Comparison of ENCODE assay signal across 19 cellular contexts in the genomic region with DNA sequence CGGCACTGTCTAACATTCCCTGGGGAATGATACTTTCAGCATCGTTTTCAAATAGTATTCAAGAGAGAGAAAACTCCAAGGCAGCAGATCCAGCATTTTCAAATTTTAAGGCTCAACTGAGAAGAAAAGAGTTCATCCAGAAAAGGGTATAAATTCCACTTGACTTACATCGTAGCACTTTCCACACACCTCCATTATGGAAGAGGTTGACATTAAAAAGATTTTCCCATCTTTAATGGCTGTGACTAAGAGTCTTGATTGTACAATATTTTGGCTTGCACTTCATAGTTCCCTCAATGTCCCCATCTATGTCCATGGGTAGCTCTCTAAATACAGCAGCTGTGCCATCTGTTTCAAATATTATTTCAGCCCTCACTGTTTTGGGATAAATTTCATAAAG.
DNase-seq lines count a peak whose midpoint lies in the region; TF ChIP-seq lines count a peak whose summit lies in the region.
"Had no signal": no experiment of that assay in that cellular context is flagged by ENCODE, and none has a peak within 500 bp of the region (broad histone marks: within the 10 kb centered on the region; RNA-seq: fewer than 3 reads in every experiment).

No MANE protein-coding gene starts in this region.

- intact Hi-C loops in A673 (cut with micrococcal nuclease; ENCODE audit: unreplicated experiment) = no loop called here
- intact Hi-C loops in PC-9 (cut with micrococcal nuclease; ENCODE audit: unreplicated experiment) = loop anchor here (5.0 kb wide), 1 partner anchor 60 kb away; no protein-coding TSS in a partner anchor
- intact Hi-C loops in colonic mucosa (cut with DNase I) = no loop called here

- no peaks in the 10 kb centered on the region for H3K36me3 ChIP-seq in A673 (ENCODE audit: insufficient read depth, low read length, poor library complexity, severe bottlenecking)
- H3K36me3 ChIP-seq in HEK293 (ENCODE audit: control insufficient read depth in 2 of 2, insufficient read depth in 1 of 2, low read length in 2 of 2) = no peaks in the 10 kb centered on the region
- no peaks in the 10 kb centered on the region for H3K36me3 ChIP-seq in PC-9 (ENCODE audit: low read depth)
- H3K36me3 ChIP-seq in neural progenitor cell = no peaks in the 10 kb centered on the region
- no peaks in the 10 kb centered on the region for H3K36me3 ChIP-seq in MM.1S (replicated peaks; ENCODE audit: insufficient read depth, low read length)
- H3K36me3 ChIP-seq in colonic mucosa = no peaks in the 10 kb centered on the region

- H3K36me3 Mint-ChIP-seq in neural progenitor cell = no peaks in the 10 kb centered on the region
- H3K36me3 Mint-ChIP-seq: CD4-positive, alpha-beta memory T cell had no signal

- POLR2A ChIA-PET in A673 (lab: Charles Lee; ENCODE audit: low non-redundant PET) = no interaction called here
- POLR2A ChIA-PET in HEK293 (lab: Yijun Ruan, JAX) = no interaction called here
- POLR2A ChIA-PET in PC-9 (lab: Charles Lee; ENCODE audit: unreplicated experiment) = no interaction called here

- no peaks in the 10 kb centered on the region for H3K27me3 Mint-ChIP-seq in neural progenitor cell (ENCODE audit: insufficient read depth, low read depth)

- H3K4me1 ChIP-seq in A673 (ENCODE audit: insufficient read depth, low read length, poor library complexity, severe bottlenecking) = no peaks in the 10 kb centered on the region
- H3K4me1 ChIP-seq in HEK293 (ENCODE audit: control insufficient read depth, insufficient read depth, low read length) = 0 out of 2 replicates have a peak, but pooled peaks cover 5% of the 10 kb centered on the region
- peaks cover 40% of the 10 kb centered on the region for H3K4me1 ChIP-seq in PC-9 (replicated peaks; ENCODE audit: insufficient read depth)
- peaks cover 10% of the 10 kb centered on the region for H3K4me1 ChIP-seq in neural progenitor cell
- H3K4me1 ChIP-seq in MM.1S (ENCODE audit: low read length) = peaks cover 4% of the 10 kb centered on the region; the same call in 1 of the 2 replicates
- H3K4me1 ChIP-seq in colonic mucosa = no peaks in the 10 kb centered on the region
- H3K4me1 ChIP-seq: A549 had no signal

- CTCF ChIA-PET in A673 (lab: Charles Lee) = no interaction called here
- CTCF ChIA-PET in HEK293 (lab: Yijun Ruan, JAX) = interaction anchor here (0.7 kb wide), 1 partner anchor 416 kb away, joined by 3 read pairs; no protein-coding TSS in a partner anchor
- CTCF ChIA-PET in PC-9 (lab: Charles Lee) = no interaction called here

- H3K9me3 ChIP-seq in A673 (ENCODE audit: low read depth, low read length, poor library complexity, severe bottlenecking) = no peaks in the 10 kb centered on the region
- no peaks in the 10 kb centered on the region for H3K9me3 ChIP-seq in HEK293 (ENCODE audit: control insufficient read depth, insufficient read depth, low read depth, low read length)
- peaks cover 21% of the 10 kb centered on the region; the same call in 1 of the 2 replicates for H3K9me3 ChIP-seq in PC-9 (ENCODE audit: insufficient read depth, low read depth)
- no peaks in the 10 kb centered on the region for H3K9me3 ChIP-seq in neural progenitor cell (ENCODE audit: low read depth)
- no peaks in the 10 kb centered on the region for H3K9me3 ChIP-seq in MM.1S (replicated peaks; ENCODE audit: insufficient read depth, low read length)
- no peaks in the 10 kb centered on the region for H3K9me3 ChIP-seq in colonic mucosa
- H3K9me3 ChIP-seq: A549 had no signal

- peaks cover 17% of the 10 kb centered on the region; the same call in 1 of the 2 replicates for H3F3A ChIP-seq in PC-9 (ENCODE audit: insufficient read depth, low read depth)
- H3F3A ChIP-seq in neural progenitor cell (ENCODE audit: low read depth) = no peaks in the 10 kb centered on the region
- no peaks in the 10 kb centered on the region for H3F3A ChIP-seq in MM.1S (ENCODE audit: insufficient read depth, low read length)

- BruUV-seq in A673 (replicated peaks; lab: Mats Ljungman, UMichigan) = no TSS peak
- BruUV-seq in PC-9 (replicated peaks; lab: Mats Ljungman, UMichigan) = no TSS peak

- H4K20me1 ChIP-seq in PC-9 (ENCODE audit: insufficient read depth) = no peaks in the 10 kb centered on the region
- H4K20me1 ChIP-seq in neural progenitor cell (ENCODE audit: low read depth) = no peaks in the 10 kb centered on the region
- H4K20me1 ChIP-seq in MM.1S (ENCODE audit: insufficient read depth, low read length) = no peaks in the 10 kb centered on the region

- H3K27me3 ChIP-seq in A673 (replicated peaks; ENCODE audit: insufficient read depth, low read depth, low read length, poor library complexity) (no peaks in the 10 kb centered on the region), PC-9 (ENCODE audit: insufficient read depth, low read depth) (no peaks in the 10 kb centered on the region), neural progenitor cell (no peaks in the 10 kb centered on the region), MM.1S (replicated peaks; ENCODE audit: insufficient read depth, low read length) (no peaks in the 10 kb centered on the region), colonic mucosa (no peaks in the 10 kb centered on the region)

- H3K4me2 ChIP-seq in PC-9 = no peak overlapping the region
- H3K4me2 ChIP-seq in neural progenitor cell = no peak overlapping the region
- H3K4me2 ChIP-seq in MM.1S (ENCODE audit: low read depth, low read length) = no peak overlapping the region
- H3K4me2 ChIP-seq: A549, GM23338 had no signal

- TF ChIP-seq CTCF in A673 (conservative IDR thresholded peaks at IDR 0.05; ENCODE audit: low read depth, low read length) (no peak), HEK293 (tag by site-specific recombination; IDR thresholded peaks at IDR 0.05) (no peak), PC-9 (conservative IDR thresholded peaks at IDR 0.05) (no peak), neural progenitor cell (IDR thresholded peaks at IDR 0.05) (no peak), MM.1S (IDR thresholded peaks at IDR 0.05; ENCODE audit: low read length) (no peak), colonic mucosa (IDR thresholded peaks at IDR 0.05) (no peak)

- H3K4me3 ChIP-seq in A673 (ENCODE audit: low read depth, low read length, poor library complexity, severe bottlenecking) (no peak overlapping the region), HEK293 (ENCODE audit: low read depth, low read length) (no peak overlapping the region), PC-9 (no peak overlapping the region), neural progenitor cell (no peak overlapping the region), MM.1S (ENCODE audit: low read length) (no peak overlapping the region), colonic mucosa (no peak overlapping the region)
- H3K4me3 ChIP-seq: A549, GM23338 had no signal

- H3K27ac ChIP-seq in A673 (ENCODE audit: low read depth, low read length, poor library complexity, severe bottlenecking) = no peak overlapping the region
- H3K27ac ChIP-seq in HEK293 (ENCODE audit: extremely low read depth, low read depth, low read length) = no peak overlapping the region
- no peak overlapping the region for H3K27ac ChIP-seq in PC-9
- H3K27ac ChIP-seq in neural progenitor cell = no peak overlapping the region
- no peak overlapping the region for H3K27ac ChIP-seq in MM.1S (ENCODE audit: low read length)
- H3K27ac ChIP-seq in colonic mucosa = no peak overlapping the region
- H3K27ac ChIP-seq: A549 had no signal

- H3K9ac ChIP-seq in neural progenitor cell = no peak overlapping the region
- H3K9ac ChIP-seq in MM.1S (ENCODE audit: low read length) = no peak overlapping the region
- no peak overlapping the region for H3K9ac ChIP-seq in colonic mucosa (ENCODE audit: low read depth in 2 of 2, low read length in 2 of 2)

- H3K9me2 ChIP-seq in PC-9 (ENCODE audit: insufficient read depth) = no peaks in the 10 kb centered on the region
- no peaks in the 10 kb centered on the region for H3K9me2 ChIP-seq in MM.1S (replicated peaks; ENCODE audit: insufficient read depth, low read length)

- H3K79me2 ChIP-seq in PC-9 (ENCODE audit: low read depth) (no peaks in the 10 kb centered on the region), neural progenitor cell (ENCODE audit: low read depth) (no peaks in the 10 kb centered on the region), MM.1S (ENCODE audit: low read length) (no peaks in the 10 kb centered on the region)

- peak; percentile 9 for DNase-seq in A673 (ENCODE audit: low spot score)
- DNase-seq in PC-9 = no peak
- no peak for DNase-seq in neural progenitor cell (ENCODE audit: low spot score)
- no peak for DNase-seq in MM.1S
- DNase-seq in cerebellar cortex (ENCODE audit: low spot score) = no peak
- no peak for DNase-seq in colonic mucosa
- DNase-seq in OCI-M2 (lab: John Stamatoyannopoulos, UW; ENCODE audit: unreplicated experiment) = no peak
- DNase-seq: 8988T; C1 segment of cervical spinal cord; Calu3; CD4-positive, alpha-beta memory T cell; COR-L47; DMS53; DMS79 treated with DMSO at 0.1 percent for 48 hours; GF-D8; H9 had no signal

- H3K4me1 Mint-ChIP-seq in neural progenitor cell = peaks cover 9% of the 10 kb centered on the region

- no peak overlapping the region for H3K4me3 Mint-ChIP-seq in neural progenitor cell
- H3K4me3 Mint-ChIP-seq: CD4-positive, alpha-beta memory T cell; GM23338; H9 had no signal

- H3K9me3 Mint-ChIP-seq in neural progenitor cell = no peaks in the 10 kb centered on the region

- H2AFZ ChIP-seq in PC-9 = peak overlapping the region; percentile 40
- H2AFZ ChIP-seq in neural progenitor cell (replicated peaks) = peak overlapping the region; percentile 61
- H2AFZ ChIP-seq in MM.1S (ENCODE audit: low read length) = no peak overlapping the region
- H2AFZ ChIP-seq: GM23338 had no signal

- no peak overlapping the region for H3K27ac Mint-ChIP-seq in neural progenitor cell
- H3K27ac Mint-ChIP-seq: CD4-positive, alpha-beta memory T cell; GM23338; H9 had no signal

TF ChIP-seq in HEK293, 187 proteins besides CTCF, POLR2A, EP300 and RAD21 (continues in another document):
- TF ChIP-seq BCL11A (tag by site-specific recombination; IDR thresholded peaks at IDR 0.05; ENCODE audit: low read depth) = no peak
- TF ChIP-seq, protein P1, sequence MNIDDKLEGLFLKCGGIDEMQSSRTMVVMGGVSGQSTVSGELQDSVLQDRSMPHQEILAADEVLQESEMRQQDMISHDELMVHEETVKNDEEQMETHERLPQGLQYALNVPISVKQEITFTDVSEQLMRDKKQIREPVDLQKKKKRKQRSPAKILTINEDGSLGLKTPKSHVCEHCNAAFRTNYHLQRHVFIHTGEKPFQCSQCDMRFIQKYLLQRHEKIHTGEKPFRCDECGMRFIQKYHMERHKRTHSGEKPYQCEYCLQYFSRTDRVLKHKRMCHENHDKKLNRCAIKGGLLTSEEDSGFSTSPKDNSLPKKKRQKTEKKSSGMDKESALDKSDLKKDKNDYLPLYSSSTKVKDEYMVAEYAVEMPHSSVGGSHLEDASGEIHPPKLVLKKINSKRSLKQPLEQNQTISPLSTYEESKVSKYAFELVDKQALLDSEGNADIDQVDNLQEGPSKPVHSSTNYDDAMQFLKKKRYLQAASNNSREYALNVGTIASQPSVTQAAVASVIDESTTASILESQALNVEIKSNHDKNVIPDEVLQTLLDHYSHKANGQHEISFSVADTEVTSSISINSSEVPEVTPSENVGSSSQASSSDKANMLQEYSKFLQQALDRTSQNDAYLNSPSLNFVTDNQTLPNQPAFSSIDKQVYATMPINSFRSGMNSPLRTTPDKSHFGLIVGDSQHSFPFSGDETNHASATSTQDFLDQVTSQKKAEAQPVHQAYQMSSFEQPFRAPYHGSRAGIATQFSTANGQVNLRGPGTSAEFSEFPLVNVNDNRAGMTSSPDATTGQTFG (tag by site-specific recombination; IDR thresholded peaks at IDR 0.05; ENCODE audit: borderline replicate concordance) = no peak
